ENCODE assay signal across 14 cellular contexts in the genomic region with DNA sequence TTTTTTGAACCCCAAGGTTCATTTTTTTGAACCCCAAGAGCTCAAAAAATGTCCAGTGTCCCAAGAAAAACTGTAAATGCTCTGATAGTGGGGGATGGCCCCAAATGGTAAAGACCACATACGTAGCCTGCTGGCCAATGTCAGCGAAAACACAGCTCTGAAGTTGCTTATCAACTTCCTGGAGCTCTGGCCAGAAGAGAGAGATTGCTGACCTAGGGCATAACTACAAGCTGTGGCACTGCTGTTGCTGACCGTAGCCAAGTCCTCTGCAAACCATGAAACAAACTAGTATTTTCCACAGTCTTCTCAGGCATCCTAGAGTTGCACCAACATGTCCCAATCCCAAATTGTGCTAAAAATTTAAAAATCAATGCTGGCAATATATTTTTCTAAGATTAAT.
"Had no signal": no experiment of that assay in that cellular context is flagged by ENCODE, and none has a peak within 500 bp of the region (broad histone marks: within the 10 kb centered on the region; RNA-seq: fewer than 3 reads in every experiment).

No MANE protein-coding gene starts in this region.

- H3K4me1 ChIP-seq: breast epithelium, uterus had no signal

- H3K9me3 ChIP-seq: breast epithelium, esophagus muscularis mucosa, tibial artery, uterus had no signal

- ATAC-seq: stimulated activated memory B cell treated with anti-CD40 and anti-IgM and Interleukin-4, amounts not matched to agents 10 μg/mL and 1 μg/mL and 100 μg/mL, for 72 hours had no signal

- H3K36me3 ChIP-seq: breast epithelium, esophagus muscularis mucosa, tibial artery, uterus had no signal

- DNase-seq: activated CD4-positive, CD25-positive, alpha-beta regulatory T cell treated with anti-CD3 and anti-CD28 coated beads, Interleukin-2, amount 50 U/mL, for 72 hours; activated naive CD4-positive, alpha-beta T cell; anterior cingulate cortex; hypothalamus; kidney; mesendoderm; nephron progenitor cell; SW 1271; tibial artery; uterus had no signal

- H3K4me3 ChIP-seq: breast epithelium, esophagus muscularis mucosa, tibial artery, uterus had no signal

- H3K27ac ChIP-seq: breast epithelium, esophagus muscularis mucosa, tibial artery, uterus had no signal

- FAIRE-seq: colon, kidney had no signal

- H3K27me3 ChIP-seq: breast epithelium, esophagus muscularis mucosa, tibial artery, uterus had no signal
